ENCODE assay signal across 24 cellular contexts in genomic region chr1:212211371-212211770, GRCh38.
"Had no signal": no experiment of that assay in that cellular context is flagged by ENCODE, and none has a peak within 500 bp of the region (broad histone marks: within the 10 kb centered on the region; RNA-seq: fewer than 3 reads in every experiment).

No MANE protein-coding gene starts in this region.

- H3K36me3 ChIP-seq: esophagus muscularis mucosa, gastrocnemius medialis, heart right ventricle, left lung, lower lobe of right lung had no signal

- H3K4me1 ChIP-seq: esophagus muscularis mucosa, left lung, lower lobe of right lung had no signal

- FAIRE-seq: colon, endothelial cell of umbilical vein, islet of Langerhans, keratinocyte had no signal

- H3K9me3 ChIP-seq: esophagus muscularis mucosa, gastrocnemius medialis, heart right ventricle, left lung, lower lobe of right lung, mucosa of descending colon had no signal

- H3K27ac ChIP-seq: coronary artery, dorsolateral prefrontal cortex, esophagus muscularis mucosa, gastrocnemius medialis, heart right ventricle, left lung, lower lobe of right lung had no signal

- H3K27me3 ChIP-seq: dorsolateral prefrontal cortex, esophagus muscularis mucosa, gastrocnemius medialis, heart right ventricle, left lung had no signal

- DNase-seq: dermis blood vessel endothelial cell; dorsolateral prefrontal cortex; effector CD4-positive, alpha-beta T cell; effector memory CD4-positive, alpha-beta T cell; foreskin fibroblast; foreskin melanocyte; gastrocnemius medialis; glutamatergic neuron; head of caudate nucleus; heart right ventricle; hippocampal formation; left cardiac atrium; left lung; left ventricle myocardium superior; lower lobe of right lung; mesenchymal stem cell; mucosa of descending colon; naive B cell had no signal

- ATAC-seq: gastrocnemius medialis, heart right ventricle, left cardiac atrium, left lung, left ventricle myocardium superior, lower lobe of right lung, mucosa of descending colon had no signal

- H3K4me3 ChIP-seq: coronary artery, dorsolateral prefrontal cortex, esophagus muscularis mucosa, gastrocnemius medialis, heart right ventricle, left lung, lower lobe of right lung, mucosa of descending colon had no signal
